In genomic region chr15:75709458-75709857, GRCh38 we compare ENCODE assay signal across 11 cellular contexts. TPM values are rescaled to one million over a fixed set of nuclear protein-coding genes. Genes with fewer than 3 reads are reported as not detected.
A peak's percentile ranks its signal among the peaks of the same experiment; 100 is the strongest.
DNase-seq lines count a peak whose midpoint lies in the region; ATAC-seq, FAIRE-seq and TF ChIP-seq lines count a peak whose summit lies in the region.
"Not testable (repeated sequence)": the region's sequence is repeated elsewhere in the genome, so short reads cannot be mapped to it uniquely, and the experiment has no call there.
"Had no signal": no experiment of that assay in that cellular context is flagged by ENCODE, and none has a peak within 500 bp of the region (broad histone marks: within the 10 kb centered on the region; RNA-seq: fewer than 3 reads in every experiment).

No MANE protein-coding gene starts in this region.

- not testable (repeated sequence) for TF ChIP-seq POLR2A in upper lobe of left lung (IDR thresholded peaks at IDR 0.05)

- H4K20me1 ChIP-seq in BLaER1 treated with 17β-estradiol and CSF1 and Interleukin-3, amounts not matched to agents 10 nM and 100 nM, result not testable (repeated sequence)
- peaks cover 30% of the 10 kb centered on the region for H4K20me1 ChIP-seq in astrocyte (ENCODE audit: insufficient read depth, low read length)

- H3K4me3 Mint-ChIP-seq in astrocyte (ENCODE audit: unreplicated experiment), result not testable (repeated sequence)

- peak in 2 of 4 donors; percentile 31 to 40 for TF ChIP-seq EP300 in upper lobe of left lung (IDR thresholded peaks at IDR 0.05)

- WGBS in esophagus, 2 donors, result 52 to 65% methylated on average over 11 to 13 of the region's 15 CpGs
- 37 to 50% methylated on average over 4 to 6 of the region's 15 CpGs for WGBS in upper lobe of left lung, 2 donors

- intact Hi-C loops in cardiac septum (cut with DNase I), result not testable (repeated sequence)

- not testable (repeated sequence) for H3K27ac ChIP-seq in BLaER1 treated with 17β-estradiol and CSF1 and Interleukin-3, amounts not matched to agents 10 nM and 100 nM; astrocyte (ENCODE audit: low read depth, low read length)
- peak overlapping the region; percentile 22 to 80 for H3K27ac ChIP-seq in esophagus (ENCODE audit: low read depth in 2 of 2, low read length in 1 of 2)
- H3K27ac ChIP-seq in upper lobe of left lung, result peak overlapping the region in 3 of 4 donors; percentile 40 to 78 (median 57)

- peaks cover 15 to 22% (median 18%) of the 10 kb centered on the region in 11 experiments for H3K27me3 ChIP-seq in BLaER1 treated with 17β-estradiol and CSF1 and Interleukin-3, amounts not matched to agents 10 nM and 100 nM
- H3K27me3 ChIP-seq in astrocyte (ENCODE audit: insufficient read depth, low read length); esophagus (ENCODE audit: control insufficient read depth in 1 of 2, insufficient read depth in 2 of 2, low read length in 2 of 2); upper lobe of left lung: not testable (repeated sequence)

- H3K4me1 Mint-ChIP-seq in astrocyte (ENCODE audit: low read depth, unreplicated experiment), result peaks cover 30% of the 10 kb centered on the region

- not testable (repeated sequence) for H3K9me3 ChIP-seq in BLaER1 treated with 17β-estradiol and CSF1 and Interleukin-3, amounts not matched to agents 10 nM and 100 nM (replicated peaks in 1 of 11); astrocyte (ENCODE audit: insufficient read depth, low read depth, low read length); esophagus (ENCODE audit: control insufficient read depth in 2 of 2, insufficient read depth in 1 of 2, low read depth in 1 of 2, low read length in 1 of 2); upper lobe of left lung

- not testable (repeated sequence) for H3K9ac ChIP-seq in BLaER1 treated with 17β-estradiol and CSF1 and Interleukin-3, amounts not matched to agents 10 nM and 100 nM
- peak overlapping the region; percentile 36 for H3K9ac ChIP-seq in astrocyte (ENCODE audit: low read length)

- H3K79me2 ChIP-seq in astrocyte (ENCODE audit: insufficient read depth, low read length), result peaks cover 56% of the 10 kb centered on the region

- not testable (repeated sequence) for H3K36me3 Mint-ChIP-seq in astrocyte (ENCODE audit: low read depth, unreplicated experiment)

- DNase-seq in NCI-H345 (lab: John Stamatoyannopoulos, UW) (peak; percentile 36), astrocyte (ENCODE audit: low read depth) (peak; percentile 67), cardiac septum (ENCODE audit: low spot score) (peak; percentile 88), mucosa of gallbladder (ENCODE audit: low spot score) (peak; percentile 56), skeletal muscle cell (ENCODE audit: low read depth) (peak; percentile 79), upper lobe of left lung (peak in 1 of 2 donors; percentile 84)

- not testable (repeated sequence) for H3K27me3 Mint-ChIP-seq in astrocyte (ENCODE audit: low read depth, unreplicated experiment)

- H3K36me3 ChIP-seq in BLaER1 treated with 17β-estradiol and CSF1 and Interleukin-3, amounts not matched to agents 10 nM and 100 nM; astrocyte (ENCODE audit: insufficient read depth, low read length); esophagus (ENCODE audit: control insufficient read depth in 2 of 2, insufficient read depth in 2 of 2, low read length in 1 of 2); upper lobe of left lung: not testable (repeated sequence)

- not testable (repeated sequence) for TF ChIP-seq CTCF in astrocyte (IDR thresholded peaks at IDR 0.05; ENCODE audit: insufficient read depth, low read depth, low read length); upper lobe of left lung (IDR thresholded peaks at IDR 0.05)

- peak in 1 of 2 donors; percentile 2 for ATAC-seq in upper lobe of left lung (ENCODE audit: low FRiP score in 2 of 2)

- H3K9me3 Mint-ChIP-seq in astrocyte (ENCODE audit: unreplicated experiment), result not testable (repeated sequence)

- peak overlapping the region; percentile 35 to 60 (median 50); a peak in 21 of 22 replicates for H3K4me2 ChIP-seq in BLaER1 treated with 17β-estradiol and CSF1 and Interleukin-3, amounts not matched to agents 10 nM and 100 nM
- peak overlapping the region; percentile 75 for H3K4me2 ChIP-seq in astrocyte (ENCODE audit: low read length)

- H2AFZ ChIP-seq in astrocyte (ENCODE audit: low read depth, low read length), result not testable (repeated sequence)

- H3K4me3 ChIP-seq in BLaER1 treated with 17β-estradiol and CSF1 and Interleukin-3, amounts not matched to agents 10 nM and 100 nM; astrocyte (ENCODE audit: insufficient read depth, low read depth, low read length); esophagus (ENCODE audit: low read depth in 1 of 2, low read length in 2 of 2): not testable (repeated sequence)
- H3K4me3 ChIP-seq in skeletal muscle cell (ENCODE audit: low read depth, low read length) (peak overlapping the region; percentile 2), upper lobe of left lung (peak overlapping the region in 2 of 4 donors; percentile 0 to 29)

- H3K27ac Mint-ChIP-seq in astrocyte (ENCODE audit: unreplicated experiment), result not testable (repeated sequence)

- FAIRE-seq in astrocyte (lab: Jason Lieb, UNC), result not testable (repeated sequence)

- H3K4me1 ChIP-seq in BLaER1 treated with 17β-estradiol and CSF1 and Interleukin-3, amounts not matched to agents 10 nM and 100 nM, result peaks cover 46 to 66% (median 56%) of the 10 kb centered on the region in 10 experiments
- H3K4me1 ChIP-seq in astrocyte (ENCODE audit: insufficient read depth, low read length) (peaks cover 24% of the 10 kb centered on the region), upper lobe of left lung (peaks cover 13 to 23% (median 17%) of the 10 kb centered on the region in 4 donors)
- H3K4me1 ChIP-seq in esophagus (ENCODE audit: control insufficient read depth in 2 of 2, insufficient read depth in 2 of 2, low read length in 1 of 2), result not testable (repeated sequence)

RNA-seq across cellular contexts. Expression of gene CSPG4, which starts 3.2 kb away (rescaled TPM):
- 26.9 and 47.8 TPM in 2 replicates for total RNA-seq in astrocyte
- 1 to 10 TPM; 3.0 to 4.0 TPM for polyA plus RNA-seq in esophagus
- 21.3 TPM for total RNA-seq in cardiac septum
- total RNA-seq in mucosa of gallbladder, result 20.5 TPM
- 10 to 100 TPM in 5 of 6 donors, 1 to 10 TPM in 1; 8.5 to 38.3 (median 17.7) TPM for total RNA-seq in upper lobe of left lung
- total RNA-seq: activated CD4-positive, alpha-beta T cell treated with anti-CD3 and anti-CD28 coated beads for 36 hours; activated naive CD8-positive, alpha-beta T cell treated with anti-CD3 and anti-CD28 coated beads, Interleukin-2, amount 10 ng/mL, durations not matched to agents 7 days and 5 days; T-helper 2 cell treated with Interferon-gamma antibody and Interleukin-4, amounts not matched to agents 100 ng/mL and 5 ng/mL, for 36 hours had no signal
